In genomic region chr1:201648066-201648910, GRCh38 we compare ENCODE assay signal across 8 cellular contexts.
DNase-seq lines count a peak whose midpoint lies in the region; ATAC-seq and TF ChIP-seq lines count a peak whose summit lies in the region.

No MANE protein-coding gene starts in this region.

- POLR2A ChIA-PET in AG04449 (lab: Yijun Ruan, JAX): interaction anchor here (0.6 to 2.1 kb wide), 15 partner anchors 12 to 120 kb away, joined by 3 to 11 read pairs (median 3); partner anchors contain the start of gene NAV1
- POLR2A ChIA-PET in CD4-positive, alpha-beta T cell (lab: Charles Lee): no interaction called here

- peaks cover 36% of the 10 kb centered on the region for H3K4me1 ChIP-seq in neuron (ENCODE audit: insufficient read depth, low read length)

- DNase-seq in AG04449 (ENCODE audit: low read depth, low spot score) (no peak), H4 (ENCODE audit: low spot score) (peak; percentile 46), T-helper 17 cell (no peak), fibroblast of peridontal ligament (ENCODE audit: extremely low read depth) (peak; percentile 55)
- no peak for DNase-seq in effector memory CD8-positive, alpha-beta T cell
- no peak for DNase-seq in natural killer cell treated with Interleukin-12 subunit alpha and Interleukin-12 subunit beta and Interleukin-15 and Interleukin-18, amount 100 ng/mL, for 72 hours (ENCODE audit: low spot score)
- no peak for DNase-seq in CD4-positive, alpha-beta T cell

- no peaks in the 10 kb centered on the region for H3K36me3 Mint-ChIP-seq in T-helper 17 cell (ENCODE audit: low read depth)
- H3K36me3 Mint-ChIP-seq in effector memory CD8-positive, alpha-beta T cell (ENCODE audit: insufficient read depth): peaks cover 5% of the 10 kb centered on the region
- H3K36me3 Mint-ChIP-seq in natural killer cell treated with Interleukin-12 subunit alpha and Interleukin-12 subunit beta and Interleukin-15 and Interleukin-18, amount 100 ng/mL, for 72 hours: no peaks in the 10 kb centered on the region
- no peaks in the 10 kb centered on the region for H3K36me3 Mint-ChIP-seq in CD4-positive, alpha-beta T cell (ENCODE audit: low read depth)

- H3K36me3 ChIP-seq in neuron (ENCODE audit: insufficient read depth, low read length): no peaks in the 10 kb centered on the region

- CTCF ChIA-PET in AG04449 (lab: Yijun Ruan, JAX): interaction anchor here (0.6 to 9.1 kb wide), 9 partner anchors 13 to 146 kb away, joined by 3 to 105 read pairs (median 3); no protein-coding TSS in a partner anchor
- CTCF ChIA-PET in CD4-positive, alpha-beta T cell (lab: Charles Lee): no interaction called here

- no peak for TF ChIP-seq CTCF in AG04449 (IDR thresholded peaks at IDR 0.05; ENCODE audit: insufficient read depth, low read length, missing control alignments)
- TF ChIP-seq CTCF in CD4-positive, alpha-beta T cell (IDR thresholded peaks at IDR 0.05): no peak

- peak overlapping the region; percentile 67 for H3K4me3 Mint-ChIP-seq in T-helper 17 cell
- peak overlapping the region in 1 of 2 donors; percentile 17 for H3K4me3 Mint-ChIP-seq in effector memory CD8-positive, alpha-beta T cell
- H3K4me3 Mint-ChIP-seq in natural killer cell treated with Interleukin-12 subunit alpha and Interleukin-12 subunit beta and Interleukin-15 and Interleukin-18, amount 100 ng/mL, for 72 hours: no peak overlapping the region
- H3K4me3 Mint-ChIP-seq in CD4-positive, alpha-beta T cell: no peak overlapping the region

- H3K9me3 ChIP-seq in T-helper 17 cell (ENCODE audit: control insufficient read depth, low read length, poor library complexity, severe bottlenecking) (no peaks in the 10 kb centered on the region), neuron (ENCODE audit: low read length) (no peaks in the 10 kb centered on the region)
- no peaks in the 10 kb centered on the region for H3K9me3 ChIP-seq in CD4-positive, alpha-beta T cell (ENCODE audit: control insufficient read depth, low read length)

- H3K27ac Mint-ChIP-seq in T-helper 17 cell: no peak overlapping the region
- no peak overlapping the region for H3K27ac Mint-ChIP-seq in effector memory CD8-positive, alpha-beta T cell
- H3K27ac Mint-ChIP-seq in natural killer cell treated with Interleukin-12 subunit alpha and Interleukin-12 subunit beta and Interleukin-15 and Interleukin-18, amount 100 ng/mL, for 72 hours: no peak overlapping the region
- no peak overlapping the region for H3K27ac Mint-ChIP-seq in CD4-positive, alpha-beta T cell

- ATAC-seq in T-helper 17 cell: no peak
- ATAC-seq in effector memory CD8-positive, alpha-beta T cell (replicated peaks): no peak
- ATAC-seq in natural killer cell treated with Interleukin-12 subunit alpha and Interleukin-12 subunit beta and Interleukin-15 and Interleukin-18, amount 100 ng/mL, for 72 hours: no peak
- no peak for ATAC-seq in CD4-positive, alpha-beta T cell (ENCODE audit: poor library complexity)

- intact Hi-C loops in CD4-positive, alpha-beta T cell (cut with DNase I, micrococcal nuclease): no loop called here

- H3K4me1 Mint-ChIP-seq in T-helper 17 cell: peaks cover 7% of the 10 kb centered on the region
- H3K4me1 Mint-ChIP-seq in effector memory CD8-positive, alpha-beta T cell (ENCODE audit: low read depth in 2 of 2): peaks cover 0 to 3% of the 10 kb centered on the region in 2 donors
- H3K4me1 Mint-ChIP-seq in natural killer cell treated with Interleukin-12 subunit alpha and Interleukin-12 subunit beta and Interleukin-15 and Interleukin-18, amount 100 ng/mL, for 72 hours (ENCODE audit: low read depth in 2 of 2): no peaks in the 10 kb centered on the region
- H3K4me1 Mint-ChIP-seq in CD4-positive, alpha-beta T cell (ENCODE audit: low read depth): no peaks in the 10 kb centered on the region

- H3K4me3 ChIP-seq in AG04449 (ENCODE audit: low read depth, low read length) (peak overlapping the region; percentile 79), neuron (ENCODE audit: low read length) (peak overlapping the region; percentile 63)

- H2AFZ ChIP-seq in neuron (ENCODE audit: low read depth, low read length): peak overlapping the region; percentile 72

- H3K27me3 Mint-ChIP-seq in T-helper 17 cell: peaks cover 43% of the 10 kb centered on the region
- peaks cover 54 to 74% of the 10 kb centered on the region in 2 donors for H3K27me3 Mint-ChIP-seq in effector memory CD8-positive, alpha-beta T cell
- H3K27me3 Mint-ChIP-seq in natural killer cell treated with Interleukin-12 subunit alpha and Interleukin-12 subunit beta and Interleukin-15 and Interleukin-18, amount 100 ng/mL, for 72 hours: peaks cover 30 to 39% of the 10 kb centered on the region in 2 donors
- peaks cover 50% of the 10 kb centered on the region for H3K27me3 Mint-ChIP-seq in CD4-positive, alpha-beta T cell

- H3K9me3 Mint-ChIP-seq in effector memory CD8-positive, alpha-beta T cell: no peaks in the 10 kb centered on the region
- H3K9me3 Mint-ChIP-seq in natural killer cell treated with Interleukin-12 subunit alpha and Interleukin-12 subunit beta and Interleukin-15 and Interleukin-18, amount 100 ng/mL, for 72 hours: no peaks in the 10 kb centered on the region
- H3K9me3 Mint-ChIP-seq in CD4-positive, alpha-beta T cell: no peaks in the 10 kb centered on the region

- no peaks in the 10 kb centered on the region for H3K27me3 ChIP-seq in neuron (ENCODE audit: insufficient read depth, low read length)
- peaks cover 39% of the 10 kb centered on the region for H3K27me3 ChIP-seq in CD4-positive, alpha-beta T cell (ENCODE audit: control insufficient read depth, insufficient read depth, low read length)

- H3K27ac ChIP-seq in CD4-positive, alpha-beta T cell (ENCODE audit: low read depth, low read length): no peak overlapping the region

Comparison
In these comparisons a context has a peak if more than half of its experiments do, and no peak if none do; other contexts are left out.
1. DNase-seq: peak in H4 (single experiment) and fibroblast of peridontal ligament (single experiment); none in AG04449 (single experiment), T-helper 17 cell (0 of 3), effector memory CD8-positive, alpha-beta T cell (0 of 3), natural killer cell treated with Interleukin-12 subunit alpha and Interleukin-12 subunit beta and Interleukin-15 and Interleukin-18, amount 100 ng/mL, for 72 hours (single experiment) and CD4-positive, alpha-beta T cell (0 of 10).